Comparison of ENCODE assay signal across 9 cellular contexts in the genomic region with DNA sequence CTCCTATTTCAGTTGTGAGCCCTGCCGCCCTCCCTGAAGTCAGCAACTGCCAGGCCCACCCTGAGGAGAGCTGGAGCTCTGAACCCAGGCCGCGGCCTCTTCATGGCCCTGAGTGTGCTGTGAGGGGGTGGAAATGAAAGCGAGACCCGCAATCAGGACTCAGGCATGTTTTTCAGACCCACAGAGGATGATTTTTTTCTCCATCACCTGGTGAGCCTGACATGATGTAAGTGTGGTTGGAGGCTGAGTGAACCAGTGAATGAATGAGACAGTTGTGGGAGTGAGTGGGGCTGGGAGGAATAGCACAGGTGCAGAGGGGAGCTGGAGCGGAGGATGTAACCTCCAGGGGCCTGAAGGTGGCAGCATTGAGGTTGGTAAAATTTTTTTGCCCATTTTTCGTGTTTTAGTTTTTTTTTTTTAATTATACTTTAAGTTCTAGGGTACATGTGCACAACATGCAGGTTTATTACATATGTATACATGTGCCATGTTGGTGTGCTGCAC. TPM values are rescaled to one million over a fixed set of nuclear protein-coding genes. Genes with fewer than 3 reads are reported as not detected.
DNase-seq lines count a peak whose midpoint lies in the region; ATAC-seq and TF ChIP-seq lines count a peak whose summit lies in the region.
"Had no signal": no experiment of that assay in that cellular context is flagged by ENCODE, and none has a peak within 500 bp of the region (broad histone marks: within the 10 kb centered on the region; RNA-seq: fewer than 3 reads in every experiment).

No MANE protein-coding gene starts in this region.

- H3K36me3 ChIP-seq in suprapubic skin: no peaks in the 10 kb centered on the region

- TF ChIP-seq EP300 in suprapubic skin (IDR thresholded peaks at IDR 0.05): no peak

- H3K27ac ChIP-seq in foreskin keratinocyte (no peak overlapping the region), suprapubic skin (no peak overlapping the region)
- H3K27ac ChIP-seq: SK-N-MC had no signal

- no peak for TF ChIP-seq POLR2A in suprapubic skin (IDR thresholded peaks at IDR 0.05)

- H3K27me3 ChIP-seq in foreskin keratinocyte (peaks cover 38% of the 10 kb centered on the region), suprapubic skin (peaks cover 88% of the 10 kb centered on the region)

- TF ChIP-seq CTCF in foreskin keratinocyte (conservative IDR thresholded peaks at IDR 0.05) (peak; percentile 58), suprapubic skin (IDR thresholded peaks at IDR 0.05) (peak; percentile 8 to 42)

- intact Hi-C loops in Right ventricle myocardium superior (cut with DNase I): no loop called here

- WGBS in suprapubic skin: 73% methylated on average over 7 of the region's 7 CpGs

- H3K4me1 ChIP-seq in foreskin keratinocyte (no peaks in the 10 kb centered on the region), suprapubic skin (peaks cover 19% of the 10 kb centered on the region)

- H3K9me3 ChIP-seq in suprapubic skin: no peaks in the 10 kb centered on the region

- no peak overlapping the region for H3K4me3 ChIP-seq in suprapubic skin
- H3K4me3 ChIP-seq: SK-N-MC had no signal

- DNase-seq in EH (ENCODE audit: low read depth) (peak; percentile 19), foreskin keratinocyte (no peak), suprapubic skin (ENCODE audit: low spot score in 2 of 2) (no peak), Right ventricle myocardium superior (no peak)
- peak; percentile 44 to 52 for DNase-seq in activated CD4-positive, alpha-beta T cell treated with anti-CD3 and anti-CD28 coated beads for 4 hours

- ATAC-seq in HG03521 (IDR thresholded peaks at IDR 0.05; ENCODE audit: unreplicated experiment) (peak; percentile 33), foreskin keratinocyte (peak; percentile 21), HG03565 (IDR thresholded peaks at IDR 0.05; ENCODE audit: unreplicated experiment) (no peak), HG03139 (IDR thresholded peaks at IDR 0.05; ENCODE audit: unreplicated experiment) (no peak), Right ventricle myocardium superior (ENCODE audit: poor library complexity) (no peak)

RNA-seq across cellular contexts. Expression of a gene that starts 18.3 kb away (rescaled TPM):
- total RNA-seq in foreskin keratinocyte (1.1 and 2.4 TPM in 2 replicates), suprapubic skin (1 to 10 TPM; 1.6 to 8.0 (median 4.2) TPM), Right ventricle myocardium superior (not detected)
- 1.4 and 1.9 TPM in 2 replicates for polyA plus RNA-seq in foreskin keratinocyte

RNA-seq across cellular contexts. Expression of a gene that starts 43.3 kb away (rescaled TPM):
- 1.9 and 6.4 TPM in 2 replicates for total RNA-seq in foreskin keratinocyte
- 0.93 and 2.9 TPM in 2 replicates for polyA plus RNA-seq in foreskin keratinocyte
- total RNA-seq in suprapubic skin: under 1 TPM in 2 of 4 donors, not detected in 2; 0.34 to 0.47 TPM
- 0.13 TPM for total RNA-seq in Right ventricle myocardium superior

Comparison
In these comparisons a context has a peak if more than half of its experiments do, and no peak if none do; other contexts are left out.
1. DNase-seq: peak in EH (single experiment) and activated CD4-positive, alpha-beta T cell treated with anti-CD3 and anti-CD28 coated beads for 4 hours (2 of 2); none in foreskin keratinocyte (0 of 2), suprapubic skin (0 of 2) and Right ventricle myocardium superior (single experiment).
2. ATAC-seq: peak in HG03521 (single experiment) and foreskin keratinocyte (single experiment); none in HG03565 (single experiment), HG03139 (single experiment) and Right ventricle myocardium superior (single experiment).